In genomic region chr2:225512873-225513580, GRCh38 we compare ENCODE assay signal across 20 cellular contexts.
DNase-seq lines count a peak whose midpoint lies in the region; ATAC-seq, FAIRE-seq and TF ChIP-seq lines count a peak whose summit lies in the region.
"Had no signal": no experiment of that assay in that cellular context is flagged by ENCODE, and none has a peak within 500 bp of the region (broad histone marks: within the 10 kb centered on the region; RNA-seq: fewer than 3 reads in every experiment).

No MANE protein-coding gene starts in this region.

- H2AK5ac ChIP-seq in H9 (ENCODE audit: insufficient read length, low read length) = no peak overlapping the region

- peak overlapping the region in 1 of 3 experiments; percentile 21; a peak in 1 of 7 replicates for H3K27ac Mint-ChIP-seq in H9
- H3K27ac Mint-ChIP-seq in WTC11 = peak overlapping the region; percentile 51; the same call in 1 of the 2 replicates
- H3K27ac Mint-ChIP-seq: activated T-helper 17 cell treated with anti-CD3 and anti-CD28 coated beads, Interleukin-2, amount 50 U/mL, for 72 hours; stimulated activated naive B cell treated with anti-CD40 and anti-IgM and Interleukin-4, amounts not matched to agents 10 μg/mL and 1 μg/mL and 100 μg/mL, for 72 hours had no signal

- H3K4ac ChIP-seq in H9 (ENCODE audit: low read depth, low read length) = no peak overlapping the region

- H3K79me1 ChIP-seq in H9 (ENCODE audit: insufficient read depth, low read depth, low read length, poor library complexity, severe bottlenecking) = no peaks in the 10 kb centered on the region

- H3K56ac ChIP-seq in H9 (ENCODE audit: insufficient read length, low read depth, low read length) = no peak overlapping the region

- H3K4me1 ChIP-seq in A549 (peaks cover 14% of the 10 kb centered on the region), H9 (ENCODE audit: insufficient read depth, low read length) (peaks cover 2% of the 10 kb centered on the region; the same call in 1 of the 2 replicates)
- H3K4me1 ChIP-seq: heart right ventricle had no signal

- H3K23ac ChIP-seq in H9 (ENCODE audit: insufficient read length, low read depth, low read length) = no peak overlapping the region

- no peak overlapping the region for H4K8ac ChIP-seq in H9 (replicated peaks; ENCODE audit: insufficient read length, low read depth, low read length)

- 37% methylated on average over 10 of the region's 10 CpGs for WGBS in A549 (ENCODE audit: missing lambda C conversion rate)
- no CpG with 5 or more reads among the region's 10 CpGs for WGBS in H9 (ENCODE audit: extremely low coverage, insufficient read length, low lambda C conversion rate)

- in situ Hi-C loops in GM13976 (cut with MboI; ENCODE audit: low sequenced_read_pairs, unreplicated experiment) = no loop called here

- H3K9me3 ChIP-seq in A549 = no peaks in the 10 kb centered on the region
- H3K9me3 ChIP-seq in H9 (ENCODE audit: control insufficient read depth, low read depth, low read length) = no peaks in the 10 kb centered on the region
- H3K9me3 ChIP-seq: heart right ventricle had no signal

- H3K4me1 Mint-ChIP-seq in H9 = peaks cover 0 to 4% of the 10 kb centered on the region in 2 experiments; a peak in 2 of 4 replicates
- peaks cover 4% of the 10 kb centered on the region for H3K4me1 Mint-ChIP-seq in WTC11
- H3K4me1 Mint-ChIP-seq: activated T-helper 17 cell treated with anti-CD3 and anti-CD28 coated beads, Interleukin-2, amount 50 U/mL, for 72 hours; stimulated activated naive B cell treated with anti-CD40 and anti-IgM and Interleukin-4, amounts not matched to agents 10 μg/mL and 1 μg/mL and 100 μg/mL, for 72 hours had no signal

- H3T11ph ChIP-seq in H9 (ENCODE audit: low read length) = no peak overlapping the region

- peak overlapping the region; percentile 3 to 75; a peak in 3 of 6 replicates for H3K27ac ChIP-seq in A549
- no peak overlapping the region for H3K27ac ChIP-seq in H9 (ENCODE audit: insufficient read length, low read depth, low read length)
- H3K27ac ChIP-seq: coronary artery, heart right ventricle, WERI-Rb-1 had no signal

- H3K27me3 Mint-ChIP-seq in H9 (ENCODE audit: low read depth) (no peaks in the 10 kb centered on the region), WTC11 (ENCODE audit: low read depth) (no peaks in the 10 kb centered on the region)
- H3K27me3 Mint-ChIP-seq: activated T-helper 17 cell treated with anti-CD3 and anti-CD28 coated beads, Interleukin-2, amount 50 U/mL, for 72 hours had no signal

- H3K9me3 Mint-ChIP-seq in H9 (no peaks in the 10 kb centered on the region), WTC11 (peaks cover 4% of the 10 kb centered on the region; the same call in 1 of the 2 replicates)

- H4K91ac ChIP-seq in H9 (ENCODE audit: insufficient read length, low read depth, low read length) = no peak overlapping the region

- no peak overlapping the region for H3K14ac ChIP-seq in H9 (ENCODE audit: insufficient read depth, low read length)

- H4K20me1 ChIP-seq in H9 (ENCODE audit: control insufficient read depth, insufficient read depth, insufficient read length) = no peaks in the 10 kb centered on the region

- no peak for FAIRE-seq in A549 (lab: Jason Lieb, UNC)

- H3K4me3 ChIP-seq in A549 = no peak overlapping the region
- no peak overlapping the region for H3K4me3 ChIP-seq in fibroblast of villous mesenchyme (ENCODE audit: low read depth, low read length)
- H3K4me3 ChIP-seq: coronary artery, heart right ventricle had no signal

- no peak overlapping the region for H4K5ac ChIP-seq in H9 (ENCODE audit: insufficient read length, low read depth, low read length)

- no peak overlapping the region for H2BK120ac ChIP-seq in H9 (ENCODE audit: low read depth, low read length, poor library complexity, severe bottlenecking)

- CTCF ChIA-PET in A549 (lab: Yijun Ruan, JAX) = no interaction called here
- CTCF ChIA-PET in WTC11 (lab: Charles Lee) = no interaction called here

- no peak overlapping the region for H2BK12ac ChIP-seq in H9 (ENCODE audit: insufficient read length, low read depth, low read length)

- DNase-seq in A549 (ENCODE audit: low read depth in 1 of 2, low spot score in 1 of 2) = peak in 1 of 2 experiments; percentile 53
- DNase-seq in H9 = no peak
- no peak for DNase-seq in WTC11 (ENCODE audit: low spot score)
- peak; percentile 73 for DNase-seq in fibroblast of villous mesenchyme (ENCODE audit: low read depth)
- no peak for DNase-seq in GM13976 (ENCODE audit: low spot score)
- DNase-seq in stimulated activated CD4-positive, alpha-beta T cell treated with anti-CD3 and anti-CD28 coated beads, Interleukin-1b, Interleukin-23, amount 100 ng/mL, for 48 hours = no peak
- DNase-seq in DMS 273 (lab: John Stamatoyannopoulos, UW; ENCODE audit: unreplicated experiment) = no peak
- DNase-seq in activated naive CD4-positive, alpha-beta T cell treated with Interleukin-2 at 50 U/mL for 16 hours = no peak
- DNase-seq: ACHN; amniotic stem cell; heart right ventricle; kidney glomerular epithelial cell; NCI-H2029; NCI-H748 treated with DMSO at 0.1 percent for 48 hours; nucleus accumbens; stimulated activated naive B cell treated with anti-CD40 and anti-IgM and Interleukin-4, amounts not matched to agents 10 μg/mL and 1 μg/mL and 100 μg/mL, for 72 hours; WERI-Rb-1 had no signal

- H2BK20ac ChIP-seq in H9 (ENCODE audit: low read depth, low read length, poor library complexity, severe bottlenecking) = no peak overlapping the region

- TF ChIP-seq POLR2A in A549 (IDR thresholded peaks at IDR 0.05; ENCODE audit: low read length) = no peak

- H3K36me3 Mint-ChIP-seq in H9 (ENCODE audit: insufficient read depth in 1 of 3, low read depth in 3 of 3) = no peaks in the 10 kb centered on the region
- no peaks in the 10 kb centered on the region for H3K36me3 Mint-ChIP-seq in WTC11
- H3K36me3 Mint-ChIP-seq: stimulated activated naive B cell treated with anti-CD40 and anti-IgM and Interleukin-4, amounts not matched to agents 10 μg/mL and 1 μg/mL and 100 μg/mL, for 72 hours had no signal

- H2BK15ac ChIP-seq in H9 (ENCODE audit: low read depth, low read length) = no peak overlapping the region

- no peak overlapping the region for H3K18ac ChIP-seq in H9 (ENCODE audit: insufficient read length, low read depth, low read length)

- H3K23me2 ChIP-seq in H9 (ENCODE audit: insufficient read length, low read depth, low read length, poor library complexity, severe bottlenecking) = no peaks in the 10 kb centered on the region

- H3K4me2 ChIP-seq in A549 = peak overlapping the region; percentile 52
- H3K4me2 ChIP-seq in H9 (ENCODE audit: insufficient read depth, insufficient read length, low read length) = no peak overlapping the region

- H3K27me3 ChIP-seq in H9 (ENCODE audit: insufficient read depth, low read length) = no peaks in the 10 kb centered on the region
- H3K27me3 ChIP-seq: heart right ventricle had no signal

- TF ChIP-seq RAD21 in A549 (conservative IDR thresholded peaks at IDR 0.05 in 1 of 2, IDR thresholded peaks at IDR 0.05 in 1 of 2) = no peak

- no peak for TF ChIP-seq CTCF in A549 (IDR thresholded peaks at IDR 0.05)
- no peak for TF ChIP-seq CTCF in H9 (conservative IDR thresholded peaks at IDR 0.05)
- TF ChIP-seq CTCF in WTC11 (IDR thresholded peaks at IDR 0.05) = no peak
- TF ChIP-seq CTCF in fibroblast of villous mesenchyme (IDR thresholded peaks at IDR 0.05; ENCODE audit: insufficient read depth, low read depth, low read length) = no peak
- no peak for TF ChIP-seq CTCF in GM13976 (IDR thresholded peaks at IDR 0.05; ENCODE audit: borderline replicate concordance, control extremely low read depth, extremely low read depth, insufficient read depth, missing control alignments)

- H3K4me3 Mint-ChIP-seq in H9 (no peak overlapping the region), WTC11 (no peak overlapping the region)
- H3K4me3 Mint-ChIP-seq: activated T-helper 17 cell treated with anti-CD3 and anti-CD28 coated beads, Interleukin-2, amount 50 U/mL, for 72 hours; stimulated activated naive B cell treated with anti-CD40 and anti-IgM and Interleukin-4, amounts not matched to agents 10 μg/mL and 1 μg/mL and 100 μg/mL, for 72 hours had no signal

- no peaks in the 10 kb centered on the region for H3K79me2 ChIP-seq in H9 (ENCODE audit: insufficient read depth, low read length)

- no peak for TF ChIP-seq EP300 in A549 (IDR thresholded peaks at IDR 0.05)

- H2AFZ ChIP-seq in H9 (ENCODE audit: low read length) = peak overlapping the region; percentile 9

- POLR2A ChIA-PET in A549 (lab: Yijun Ruan, JAX) (no interaction called here), WTC11 (lab: Charles Lee) (no interaction called here)

- ATAC-seq in A549 (peak; percentile 30 to 75; a peak in 4 of 6 replicates), WTC11 (no peak)
- ATAC-seq: activated T-helper 17 cell treated with anti-CD3 and anti-CD28 coated beads, Interleukin-2, amount 50 U/mL, for 72 hours; heart right ventricle; Panc1; stimulated activated naive B cell treated with anti-CD40 and anti-IgM and Interleukin-4, amounts not matched to agents 10 μg/mL and 1 μg/mL and 100 μg/mL, for 72 hours had no signal

- no peak overlapping the region for H2BK5ac ChIP-seq in H9 (ENCODE audit: insufficient read length, low read length)

- H3K9ac ChIP-seq in H9 (ENCODE audit: extremely low read depth, insufficient read length, low read length) = no peak overlapping the region

TF ChIP-seq in A549, 52 proteins besides CTCF, POLR2A, EP300 and RAD21 (continues in another document):
- TF ChIP-seq PBX3 (IDR thresholded peaks at IDR 0.05) (no peak), EHMT2 (IDR thresholded peaks at IDR 0.05; ENCODE audit: low read depth) (no peak), KDM1A (IDR thresholded peaks at IDR 0.05; ENCODE audit: low read depth) (no peak)

TF ChIP-seq in WTC11, 78 proteins besides CTCF, POLR2A, EP300 and RAD21:
- no peak for TF ChIP-seq OVOL2 (CRISPR knock-in tag; IDR thresholded peaks at IDR 0.05; ENCODE audit: borderline replicate concordance)
